ENCODE assay signal across 33 cellular contexts in genomic region chr11:25066706-25067105, GRCh38.
"Had no signal": no experiment of that assay in that cellular context is flagged by ENCODE, and none has a peak within 500 bp of the region (broad histone marks: within the 10 kb centered on the region; RNA-seq: fewer than 3 reads in every experiment).

No MANE protein-coding gene starts in this region.

- H3K27ac Mint-ChIP-seq: activated CD4-positive, alpha-beta T cell treated with anti-CD3 and anti-CD28 coated beads for 36 hours; activated CD4-positive, alpha-beta T cell treated with anti-CD3 and anti-CD28 coated beads, Interleukin-2, amount 10 ng/mL, durations not matched to agents 7 days and 5 days; activated CD8-positive, alpha-beta T cell treated with anti-CD3 and anti-CD28 coated beads, Interleukin-2, amount 10 ng/mL, durations not matched to agents 7 days and 5 days; activated naive CD4-positive, alpha-beta T cell treated with anti-CD3 and anti-CD28 coated beads, Interleukin-2, amount 50 U/mL, for 24 hours; activated naive CD8-positive, alpha-beta T cell treated with anti-CD3 and anti-CD28 coated beads, Interleukin-2, amount 10 ng/mL, durations not matched to agents 7 days and 5 days; activated T-cell treated with anti-CD3 and anti-CD28 coated beads, Interleukin-2, amount 50 U/mL, for 24 hours; activated T-helper 2 cell treated with anti-CD3 and anti-CD28 coated beads, Interferon-gamma antibody, Interleukin-2, Interleukin-4, amounts not matched to agents 10 μg/mL and 5 μg/mL and 100 μg/mL, durations not matched to agents 14 hours and 24 hours and 36 hours; T-helper 1 cell treated with Interleukin-12 subunit alpha and Interleukin-12 subunit beta and Interleukin-4 antibody, amounts not matched to agents 30 μg/mL and 1 μg/mL, for 36 hours; T-helper 2 cell treated with Interferon-gamma antibody and Interleukin-4, amounts not matched to agents 5 μg/mL and 100 μg/mL, for 36 hours; WTC11 had no signal

- H3K27me3 Mint-ChIP-seq: activated CD4-positive, alpha-beta T cell treated with anti-CD3 and anti-CD28 coated beads for 36 hours; activated CD4-positive, alpha-beta T cell treated with anti-CD3 and anti-CD28 coated beads, Interleukin-2, amount 10 ng/mL, durations not matched to agents 7 days and 5 days; activated naive CD4-positive, alpha-beta T cell treated with anti-CD3 and anti-CD28 coated beads, Interleukin-2, amount 50 U/mL, for 24 hours; activated naive CD8-positive, alpha-beta T cell treated with anti-CD3 and anti-CD28 coated beads, Interleukin-2, amount 10 ng/mL, durations not matched to agents 7 days and 5 days; activated T-cell treated with anti-CD3 and anti-CD28 coated beads, Interleukin-2, amount 50 U/mL, for 24 hours; brain had no signal

- H3K4me1 Mint-ChIP-seq: activated CD4-positive, alpha-beta T cell treated with anti-CD3 and anti-CD28 coated beads for 36 hours; activated CD4-positive, alpha-beta T cell treated with anti-CD3 and anti-CD28 coated beads, Interleukin-2, amount 10 ng/mL, durations not matched to agents 7 days and 5 days; activated naive CD4-positive, alpha-beta T cell treated with anti-CD3 and anti-CD28 coated beads, Interleukin-2, amount 50 U/mL, for 24 hours; activated naive CD8-positive, alpha-beta T cell treated with anti-CD3 and anti-CD28 coated beads, Interleukin-2, amount 10 ng/mL, durations not matched to agents 7 days and 5 days; brain had no signal

- H3K36me3 ChIP-seq: adrenal gland, MG63, SJCRH30 had no signal

- H3K36me3 Mint-ChIP-seq: activated naive CD4-positive, alpha-beta T cell treated with anti-CD3 and anti-CD28 coated beads, Interleukin-2, amount 50 U/mL, for 24 hours; activated naive CD8-positive, alpha-beta T cell treated with anti-CD3 and anti-CD28 coated beads, Interleukin-2, amount 10 ng/mL, durations not matched to agents 7 days and 5 days; brain; WTC11 had no signal

- H3K4me3 ChIP-seq: adrenal gland, MG63, PC-9, SJCRH30, SK-N-MC had no signal

- DNase-seq: activated CD4-positive, alpha-beta T cell treated with anti-CD3 and anti-CD28 coated beads for 36 hours; activated CD4-positive, alpha-beta T cell treated with anti-CD3 and anti-CD28 coated beads, Interleukin-2, amount 10 ng/mL, durations not matched to agents 7 days and 5 days; activated CD4-positive, alpha-beta T cell treated with anti-CD3 and anti-CD28 coated beads, Interleukin-2, amount 50 U/mL, for 48 hours; activated CD8-positive, alpha-beta T cell treated with anti-CD3 and anti-CD28 coated beads, Interleukin-2, amount 10 ng/mL, durations not matched to agents 7 days and 5 days; activated gamma-delta T cell; activated naive CD4-positive, alpha-beta T cell treated with Interleukin-2 at 50 U/mL for 16 hours; activated naive CD8-positive, alpha-beta T cell treated with anti-CD3 and anti-CD28 coated beads, Interleukin-2, amount 10 ng/mL, durations not matched to agents 7 days and 5 days; activated T-cell treated with anti-CD3 and anti-CD28 coated beads, Interleukin-2, amount 50 U/mL, for 24 hours; adrenal gland; central memory CD4-positive, alpha-beta T cell; Karpas-422; MG63; MV-4-11; NCI-H1092; NCI-H1436 treated with DMSO at 0.1 percent for 48 hours; NCI-H1694 treated with DMSO at 0.1 percent for 48 hours; NCI-H2029 treated with DMSO at 0.1 percent for 48 hours; NCI-H2107; NCI-H2171; NCI-H510A; NCI-H526 treated with DMSO at 0.1 percent for 48 hours; NCI-H82; PC-9; Right ventricle myocardium superior; SJCRH30 had no signal

- H2AFZ ChIP-seq: PC-9 had no signal

- H3K4me1 ChIP-seq: adrenal gland, SJCRH30 had no signal

- H3K4me3 Mint-ChIP-seq: activated CD4-positive, alpha-beta T cell treated with anti-CD3 and anti-CD28 coated beads for 36 hours; activated CD4-positive, alpha-beta T cell treated with anti-CD3 and anti-CD28 coated beads, Interleukin-2, amount 10 ng/mL, durations not matched to agents 7 days and 5 days; activated CD8-positive, alpha-beta T cell treated with anti-CD3 and anti-CD28 coated beads, Interleukin-2, amount 10 ng/mL, durations not matched to agents 7 days and 5 days; activated naive CD4-positive, alpha-beta T cell treated with anti-CD3 and anti-CD28 coated beads, Interleukin-2, amount 50 U/mL, for 24 hours; activated naive CD8-positive, alpha-beta T cell treated with anti-CD3 and anti-CD28 coated beads, Interleukin-2, amount 10 ng/mL, durations not matched to agents 7 days and 5 days; activated T-cell treated with anti-CD3 and anti-CD28 coated beads, Interleukin-2, amount 50 U/mL, for 24 hours; brain; T-helper 1 cell treated with Interleukin-12 subunit alpha and Interleukin-12 subunit beta and Interleukin-4 antibody, amounts not matched to agents 30 μg/mL and 1 μg/mL, for 36 hours; T-helper 2 cell treated with Interferon-gamma antibody and Interleukin-4, amounts not matched to agents 5 μg/mL and 100 μg/mL, for 36 hours; WTC11 had no signal

- H3K27ac ChIP-seq: adrenal gland, SJCRH30, SK-N-MC had no signal

- H3K27me3 ChIP-seq: adrenal gland, MG63, SJCRH30 had no signal

- H3K9me3 ChIP-seq: adrenal gland, SJCRH30 had no signal

- ATAC-seq: activated CD4-positive, alpha-beta T cell treated with anti-CD3 and anti-CD28 coated beads for 36 hours; activated CD4-positive, CD25-positive, alpha-beta regulatory T cell treated with anti-CD3 and anti-CD28 coated beads, Interleukin-2, amount 50 U/mL, for 24 hours; activated CD8-positive, alpha-beta T cell treated with anti-CD3 and anti-CD28 coated beads, Interleukin-2, amount 10 ng/mL, durations not matched to agents 7 days and 5 days; WTC11 had no signal
